1 cellular context compared by ENCODE assay signal in the genomic region with DNA sequence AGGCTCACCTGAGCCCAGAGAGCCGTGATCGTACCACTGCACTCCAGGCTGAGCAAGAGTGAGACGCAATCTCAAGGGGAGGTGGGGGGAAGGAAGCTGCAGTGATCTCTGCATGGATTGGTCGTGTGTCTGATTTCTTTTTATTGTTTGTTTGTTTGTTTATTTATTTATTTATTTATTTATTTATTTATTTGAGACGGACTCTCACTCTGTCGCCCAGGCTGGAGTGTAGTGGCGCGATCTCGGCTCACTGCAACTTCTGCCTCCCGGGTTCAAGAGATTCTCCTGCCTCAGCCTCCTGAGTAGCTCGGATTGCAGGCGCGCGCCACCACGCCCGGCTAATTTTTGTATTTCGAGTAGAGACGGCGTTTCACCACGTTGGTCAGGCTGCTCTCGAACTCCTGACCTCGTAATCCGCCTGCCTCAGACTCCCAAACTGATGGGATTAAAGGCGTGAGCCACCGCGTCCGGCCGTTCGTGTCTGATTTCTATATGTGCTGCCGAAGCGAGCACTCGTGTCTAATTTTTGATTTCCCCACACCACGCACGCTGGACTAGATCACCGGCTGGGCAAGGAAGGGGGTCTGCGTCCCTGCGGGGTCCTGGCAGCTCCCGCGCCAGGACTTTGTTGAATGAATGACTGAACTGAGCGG.
TF ChIP-seq lines count a peak whose summit lies in the region.

No MANE protein-coding gene starts in this region.

TF ChIP-seq in HEK293, 187 proteins besides CTCF, POLR2A, EP300 and RAD21 (continued from another document and continues in another):
- no peak for TF ChIP-seq PRDM2 (tag by site-specific recombination; IDR thresholded peaks at IDR 0.05; ENCODE audit: borderline replicate concordance)
- no peak for TF ChIP-seq ZNF239 (tag by site-specific recombination; IDR thresholded peaks at IDR 0.05)
- TF ChIP-seq ZNF843 (tag by site-specific recombination; IDR thresholded peaks at IDR 0.05): no peak
- peak; percentile 25 for TF ChIP-seq ZNF654 (tag by site-specific recombination; IDR thresholded peaks at IDR 0.05; ENCODE audit: low read depth)
- no peak for TF ChIP-seq ZNF76 (tag by site-specific recombination; IDR thresholded peaks at IDR 0.05; ENCODE audit: borderline replicate concordance, low read depth)
- no peak for TF ChIP-seq ZNF311 (tag by site-specific recombination; IDR thresholded peaks at IDR 0.05; ENCODE audit: borderline replicate concordance)
- TF ChIP-seq, protein P1, sequence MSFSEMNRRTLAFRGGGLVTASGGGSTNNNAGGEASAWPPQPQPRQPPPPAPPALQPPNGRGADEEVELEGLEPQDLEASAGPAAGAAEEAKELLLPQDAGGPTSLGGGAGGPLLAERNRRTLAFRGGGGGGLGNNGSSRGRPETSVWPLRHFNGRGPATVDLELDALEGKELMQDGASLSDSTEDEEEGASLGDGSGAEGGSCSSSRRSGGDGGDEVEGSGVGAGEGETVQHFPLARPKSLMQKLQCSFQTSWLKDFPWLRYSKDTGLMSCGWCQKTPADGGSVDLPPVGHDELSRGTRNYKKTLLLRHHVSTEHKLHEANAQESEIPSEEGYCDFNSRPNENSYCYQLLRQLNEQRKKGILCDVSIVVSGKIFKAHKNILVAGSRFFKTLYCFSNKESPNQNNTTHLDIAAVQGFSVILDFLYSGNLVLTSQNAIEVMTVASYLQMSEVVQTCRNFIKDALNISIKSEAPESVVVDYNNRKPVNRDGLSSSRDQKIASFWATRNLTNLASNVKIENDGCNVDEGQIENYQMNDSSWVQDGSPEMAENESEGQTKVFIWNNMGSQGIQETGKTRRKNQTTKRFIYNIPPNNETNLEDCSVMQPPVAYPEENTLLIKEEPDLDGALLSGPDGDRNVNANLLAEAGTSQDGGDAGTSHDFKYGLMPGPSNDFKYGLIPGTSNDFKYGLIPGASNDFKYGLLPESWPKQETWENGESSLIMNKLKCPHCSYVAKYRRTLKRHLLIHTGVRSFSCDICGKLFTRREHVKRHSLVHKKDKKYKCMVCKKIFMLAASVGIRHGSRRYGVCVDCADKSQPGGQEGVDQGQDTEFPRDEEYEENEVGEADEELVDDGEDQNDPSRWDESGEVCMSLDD (tag by site-specific recombination; IDR thresholded peaks at IDR 0.05): no peak
- peak; percentile 34; the same call in 1 of the 2 replicates for TF ChIP-seq KLF7 (tag by site-specific recombination; IDR thresholded peaks at IDR 0.05; ENCODE audit: borderline replicate concordance)
- no peak for TF ChIP-seq ZNF792 (tag by site-specific recombination; IDR thresholded peaks at IDR 0.05)
- no peak for TF ChIP-seq ZNF513 (tag by site-specific recombination; IDR thresholded peaks at IDR 0.05)
- no peak for TF ChIP-seq SP7 (tag by site-specific recombination; IDR thresholded peaks at IDR 0.05)
- TF ChIP-seq ZNF629 (tag by site-specific recombination; IDR thresholded peaks at IDR 0.05): peak; percentile 38; the same call in 1 of the 2 replicates
- TF ChIP-seq ZBTB1 (tag by site-specific recombination; IDR thresholded peaks at IDR 0.05): no peak
- no peak for TF ChIP-seq KLF10 (tag by site-specific recombination; IDR thresholded peaks at IDR 0.05)
- TF ChIP-seq ZSCAN16 (tag by site-specific recombination; IDR thresholded peaks at IDR 0.05): no peak
- peak; percentile 22; the same call in 1 of the 2 replicates for TF ChIP-seq SP3 (tag by site-specific recombination; IDR thresholded peaks at IDR 0.05)
- no peak for TF ChIP-seq ZNF677 (tag by site-specific recombination; IDR thresholded peaks at IDR 0.05)
- TF ChIP-seq ZNF184 (tag by site-specific recombination; IDR thresholded peaks at IDR 0.05): no peak
- TF ChIP-seq ZNF19 (tag by site-specific recombination; IDR thresholded peaks at IDR 0.05; ENCODE audit: low read depth): 0 out of 2 replicates have a peak, but pooled peaks have one; percentile 42
- TF ChIP-seq, protein P2, sequence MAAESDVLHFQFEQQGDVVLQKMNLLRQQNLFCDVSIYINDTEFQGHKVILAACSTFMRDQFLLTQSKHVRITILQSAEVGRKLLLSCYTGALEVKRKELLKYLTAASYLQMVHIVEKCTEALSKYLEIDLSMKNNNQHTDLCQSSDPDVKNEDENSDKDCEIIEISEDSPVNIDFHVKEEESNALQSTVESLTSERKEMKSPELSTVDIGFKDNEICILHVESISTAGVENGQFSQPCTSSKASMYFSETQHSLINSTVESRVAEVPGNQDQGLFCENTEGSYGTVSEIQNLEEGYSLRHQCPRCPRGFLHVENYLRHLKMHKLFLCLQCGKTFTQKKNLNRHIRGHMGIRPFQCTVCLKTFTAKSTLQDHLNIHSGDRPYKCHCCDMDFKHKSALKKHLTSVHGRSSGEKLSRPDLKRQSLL (tag by site-specific recombination; IDR thresholded peaks at IDR 0.05): no peak
- TF ChIP-seq ZBTB8A (tag by site-specific recombination; IDR thresholded peaks at IDR 0.05): peak; percentile 68
- no peak for TF ChIP-seq ZNF248 (tag by site-specific recombination; IDR thresholded peaks at IDR 0.05)
- TF ChIP-seq, protein P3, sequence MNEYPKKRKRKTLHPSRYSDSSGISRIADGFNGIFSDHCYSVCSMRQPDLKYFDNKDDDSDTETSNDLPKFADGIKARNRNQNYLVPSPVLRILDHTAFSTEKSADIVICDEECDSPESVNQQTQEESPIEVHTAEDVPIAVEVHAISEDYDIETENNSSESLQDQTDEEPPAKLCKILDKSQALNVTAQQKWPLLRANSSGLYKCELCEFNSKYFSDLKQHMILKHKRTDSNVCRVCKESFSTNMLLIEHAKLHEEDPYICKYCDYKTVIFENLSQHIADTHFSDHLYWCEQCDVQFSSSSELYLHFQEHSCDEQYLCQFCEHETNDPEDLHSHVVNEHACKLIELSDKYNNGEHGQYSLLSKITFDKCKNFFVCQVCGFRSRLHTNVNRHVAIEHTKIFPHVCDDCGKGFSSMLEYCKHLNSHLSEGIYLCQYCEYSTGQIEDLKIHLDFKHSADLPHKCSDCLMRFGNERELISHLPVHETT (tag by site-specific recombination; IDR thresholded peaks at IDR 0.05): peak; percentile 56
- TF ChIP-seq ZNF791 (tag by site-specific recombination; IDR thresholded peaks at IDR 0.05): 0 out of 2 replicates have a peak, but pooled peaks have one; percentile 57
- TF ChIP-seq ZBTB20 (tag by site-specific recombination; IDR thresholded peaks at IDR 0.05): no peak
- no peak for TF ChIP-seq GLIS2 (tag by site-specific recombination; IDR thresholded peaks at IDR 0.05)
- TF ChIP-seq SCRT1 (tag by site-specific recombination; IDR thresholded peaks at IDR 0.05; ENCODE audit: borderline replicate concordance): no peak
- no peak for TF ChIP-seq ZNF561 (tag by site-specific recombination; IDR thresholded peaks at IDR 0.05; ENCODE audit: borderline replicate concordance)
- no peak for TF ChIP-seq ZNF596 (tag by site-specific recombination; IDR thresholded peaks at IDR 0.05)
- no peak for TF ChIP-seq ZNF354C (tag by site-specific recombination; IDR thresholded peaks at IDR 0.05; ENCODE audit: borderline replicate concordance, low read depth)
- TF ChIP-seq ZXDB (tag by site-specific recombination; IDR thresholded peaks at IDR 0.05): peak; percentile 52; the same call in 1 of the 2 replicates
- TF ChIP-seq ZNF140 (tag by site-specific recombination; IDR thresholded peaks at IDR 0.05): peak; percentile 92
- no peak for TF ChIP-seq ZNF692 (tag by site-specific recombination; IDR thresholded peaks at IDR 0.05)
- no peak for TF ChIP-seq ZNF362 (tag by site-specific recombination; IDR thresholded peaks at IDR 0.05)
- TF ChIP-seq ZNF292 (tag by site-specific recombination; IDR thresholded peaks at IDR 0.05; ENCODE audit: borderline replicate concordance, low read depth): peak; percentile 55; the same call in 1 of the 2 replicates
- TF ChIP-seq, protein P4, sequence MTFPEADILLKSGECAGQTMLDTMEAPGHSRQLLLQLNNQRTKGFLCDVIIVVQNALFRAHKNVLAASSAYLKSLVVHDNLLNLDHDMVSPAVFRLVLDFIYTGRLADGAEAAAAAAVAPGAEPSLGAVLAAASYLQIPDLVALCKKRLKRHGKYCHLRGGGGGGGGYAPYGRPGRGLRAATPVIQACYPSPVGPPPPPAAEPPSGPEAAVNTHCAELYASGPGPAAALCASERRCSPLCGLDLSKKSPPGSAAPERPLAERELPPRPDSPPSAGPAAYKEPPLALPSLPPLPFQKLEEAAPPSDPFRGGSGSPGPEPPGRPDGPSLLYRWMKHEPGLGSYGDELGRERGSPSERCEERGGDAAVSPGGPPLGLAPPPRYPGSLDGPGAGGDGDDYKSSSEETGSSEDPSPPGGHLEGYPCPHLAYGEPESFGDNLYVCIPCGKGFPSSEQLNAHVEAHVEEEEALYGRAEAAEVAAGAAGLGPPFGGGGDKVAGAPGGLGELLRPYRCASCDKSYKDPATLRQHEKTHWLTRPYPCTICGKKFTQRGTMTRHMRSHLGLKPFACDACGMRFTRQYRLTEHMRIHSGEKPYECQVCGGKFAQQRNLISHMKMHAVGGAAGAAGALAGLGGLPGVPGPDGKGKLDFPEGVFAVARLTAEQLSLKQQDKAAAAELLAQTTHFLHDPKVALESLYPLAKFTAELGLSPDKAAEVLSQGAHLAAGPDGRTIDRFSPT (tag by site-specific recombination; IDR thresholded peaks at IDR 0.05): no peak
- TF ChIP-seq, protein P5, sequence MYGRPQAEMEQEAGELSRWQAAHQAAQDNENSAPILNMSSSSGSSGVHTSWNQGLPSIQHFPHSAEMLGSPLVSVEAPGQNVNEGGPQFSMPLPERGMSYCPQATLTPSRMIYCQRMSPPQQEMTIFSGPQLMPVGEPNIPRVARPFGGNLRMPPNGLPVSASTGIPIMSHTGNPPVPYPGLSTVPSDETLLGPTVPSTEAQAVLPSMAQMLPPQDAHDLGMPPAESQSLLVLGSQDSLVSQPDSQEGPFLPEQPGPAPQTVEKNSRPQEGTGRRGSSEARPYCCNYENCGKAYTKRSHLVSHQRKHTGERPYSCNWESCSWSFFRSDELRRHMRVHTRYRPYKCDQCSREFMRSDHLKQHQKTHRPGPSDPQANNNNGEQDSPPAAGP (tag by site-specific recombination; IDR thresholded peaks at IDR 0.05): peak; percentile 20; the same call in 1 of the 2 replicates
- TF ChIP-seq ZNF48 (tag by site-specific recombination; IDR thresholded peaks at IDR 0.05): no peak
- TF ChIP-seq ZNF530 (tag by site-specific recombination; IDR thresholded peaks at IDR 0.05; ENCODE audit: low read depth): no peak
